ENCODE assay signal across 1 cellular context in the genomic region with DNA sequence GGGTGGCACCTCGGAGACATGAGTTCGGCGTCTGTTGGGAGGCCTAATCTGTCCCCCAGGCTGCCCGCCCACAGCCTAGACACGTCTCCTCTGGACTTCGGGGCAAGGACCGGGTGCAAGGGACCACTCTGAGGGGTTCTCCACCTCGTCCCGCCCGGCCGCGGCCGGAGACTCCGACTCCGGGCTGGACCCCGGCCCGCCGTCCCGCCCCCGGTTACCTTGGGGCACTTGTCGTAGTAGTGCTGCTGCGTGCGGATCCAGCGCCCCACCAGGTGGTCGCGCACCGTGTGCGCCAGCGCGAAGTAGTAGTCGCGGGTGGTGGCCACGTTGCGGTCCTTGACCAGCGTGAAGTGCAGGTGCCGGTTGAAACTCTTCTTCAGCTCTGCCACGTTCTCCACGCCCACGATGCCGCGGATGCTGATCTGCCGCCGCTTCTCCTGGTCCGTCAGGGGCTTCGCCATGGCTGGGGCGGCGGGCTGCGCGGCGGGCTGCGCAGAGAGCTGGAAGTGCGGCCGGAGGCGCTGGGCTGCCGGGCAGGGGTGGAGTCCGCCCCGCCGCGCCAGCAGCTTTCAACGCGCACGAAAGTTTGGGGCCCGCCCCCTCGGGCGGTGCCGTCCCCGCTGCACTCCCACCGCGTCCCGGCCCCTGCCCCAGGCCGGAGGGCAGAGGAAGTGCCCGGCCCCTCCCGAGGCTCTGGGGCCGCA.
A peak's percentile ranks its signal among the peaks of the same experiment; 100 is the strongest.
TF ChIP-seq lines count a peak whose summit lies in the region.

Gene PYGL (minus strand): TSS at position 541 of the 704 bp plus-strand sequence. CDS start 80 bp downstream, at position 461.

TF ChIP-seq in HepG2, 621 proteins besides CTCF, POLR2A, EP300 and RAD21 (continued from another document and continues in another):
- TF ChIP-seq ZNF142 (CRISPR knock-in tag; IDR thresholded peaks at IDR 0.05) (peak; percentile 25; the same call in 1 of the 2 replicates), SYNCRIP (IDR thresholded peaks at IDR 0.05; ENCODE audit: insufficient read depth, low read depth, low read length) (no peak), ARNTL (CRISPR knock-in tag; IDR thresholded peaks at IDR 0.05) (peak; percentile 20; the same call in 1 of the 2 replicates), NONO (IDR thresholded peaks at IDR 0.05) (no peak), NONO (CRISPR knock-in tag; conservative IDR thresholded peaks at IDR 0.05) (peak; percentile 77), ZNF441 (CRISPR knock-in tag; IDR thresholded peaks at IDR 0.05; ENCODE audit: borderline replicate concordance) (peak; percentile 35; the same call in 1 of the 2 replicates), ZZZ3 (CRISPR knock-in tag; IDR thresholded peaks at IDR 0.05; ENCODE audit: borderline replicate concordance) (0 out of 2 replicates have a peak, but pooled peaks have one; percentile 48), ZNF530 (CRISPR knock-in tag; IDR thresholded peaks at IDR 0.05; ENCODE audit: low read depth) (no peak), HDAC1 (CRISPR knock-in tag; IDR thresholded peaks at IDR 0.05) (peak; percentile 75), CCDC6 (CRISPR knock-in tag; IDR thresholded peaks at IDR 0.05) (peak; percentile 17; the same call in 1 of the 2 replicates), ZNF34 (CRISPR knock-in tag; IDR thresholded peaks at IDR 0.05; ENCODE audit: borderline replicate concordance) (peak; percentile 58; the same call in 1 of the 2 replicates), KAT8 (CRISPR knock-in tag; IDR thresholded peaks at IDR 0.05) (peak; percentile 9; the same call in 1 of the 2 replicates), HOMEZ (CRISPR knock-in tag; IDR thresholded peaks at IDR 0.05; ENCODE audit: low read depth) (no peak), EEA1 (CRISPR knock-in tag; IDR thresholded peaks at IDR 0.05; ENCODE audit: borderline replicate concordance) (peak; percentile 38; the same call in 1 of the 2 replicates), SALL1 (CRISPR knock-in tag; IDR thresholded peaks at IDR 0.05) (peak; percentile 53; the same call in 1 of the 2 replicates), ZSCAN21 (CRISPR knock-in tag; IDR thresholded peaks at IDR 0.05; ENCODE audit: borderline replicate concordance) (peak; percentile 81), ZNF850 (CRISPR knock-in tag; conservative IDR thresholded peaks at IDR 0.05) (0 out of 2 replicates have a peak, but pooled peaks have one; percentile 70), TBP (CRISPR knock-in tag; IDR thresholded peaks at IDR 0.05) (no peak), ZBTB25 (CRISPR knock-in tag; IDR thresholded peaks at IDR 0.05) (no peak), SNAI1 (CRISPR knock-in tag; IDR thresholded peaks at IDR 0.05; ENCODE audit: borderline replicate concordance) (peak; percentile 80; the same call in 1 of the 2 replicates), ZNF83 (CRISPR knock-in tag; IDR thresholded peaks at IDR 0.05; ENCODE audit: borderline replicate concordance) (no peak), PAF1 (CRISPR knock-in tag; IDR thresholded peaks at IDR 0.05) (no peak), ZSCAN25 (CRISPR knock-in tag; IDR thresholded peaks at IDR 0.05) (peak; percentile 95)
- TF ChIP-seq, protein P1, sequence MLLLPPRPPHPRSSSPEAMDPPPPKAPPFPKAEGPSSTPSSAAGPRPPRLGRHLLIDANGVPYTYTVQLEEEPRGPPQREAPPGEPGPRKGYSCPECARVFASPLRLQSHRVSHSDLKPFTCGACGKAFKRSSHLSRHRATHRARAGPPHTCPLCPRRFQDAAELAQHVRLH (CRISPR knock-in tag; IDR thresholded peaks at IDR 0.05; ENCODE audit: borderline replicate concordance, low read depth), result 0 out of 2 replicates have a peak, but pooled peaks have one; percentile 17
- TF ChIP-seq, protein P2, sequence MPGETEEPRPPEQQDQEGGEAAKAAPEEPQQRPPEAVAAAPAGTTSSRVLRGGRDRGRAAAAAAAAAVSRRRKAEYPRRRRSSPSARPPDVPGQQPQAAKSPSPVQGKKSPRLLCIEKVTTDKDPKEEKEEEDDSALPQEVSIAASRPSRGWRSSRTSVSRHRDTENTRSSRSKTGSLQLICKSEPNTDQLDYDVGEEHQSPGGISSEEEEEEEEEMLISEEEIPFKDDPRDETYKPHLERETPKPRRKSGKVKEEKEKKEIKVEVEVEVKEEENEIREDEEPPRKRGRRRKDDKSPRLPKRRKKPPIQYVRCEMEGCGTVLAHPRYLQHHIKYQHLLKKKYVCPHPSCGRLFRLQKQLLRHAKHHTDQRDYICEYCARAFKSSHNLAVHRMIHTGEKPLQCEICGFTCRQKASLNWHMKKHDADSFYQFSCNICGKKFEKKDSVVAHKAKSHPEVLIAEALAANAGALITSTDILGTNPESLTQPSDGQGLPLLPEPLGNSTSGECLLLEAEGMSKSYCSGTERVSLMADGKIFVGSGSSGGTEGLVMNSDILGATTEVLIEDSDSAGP (CRISPR knock-in tag; IDR thresholded peaks at IDR 0.05; ENCODE audit: borderline replicate concordance), result peak; percentile 69
- TF ChIP-seq, protein P3, sequence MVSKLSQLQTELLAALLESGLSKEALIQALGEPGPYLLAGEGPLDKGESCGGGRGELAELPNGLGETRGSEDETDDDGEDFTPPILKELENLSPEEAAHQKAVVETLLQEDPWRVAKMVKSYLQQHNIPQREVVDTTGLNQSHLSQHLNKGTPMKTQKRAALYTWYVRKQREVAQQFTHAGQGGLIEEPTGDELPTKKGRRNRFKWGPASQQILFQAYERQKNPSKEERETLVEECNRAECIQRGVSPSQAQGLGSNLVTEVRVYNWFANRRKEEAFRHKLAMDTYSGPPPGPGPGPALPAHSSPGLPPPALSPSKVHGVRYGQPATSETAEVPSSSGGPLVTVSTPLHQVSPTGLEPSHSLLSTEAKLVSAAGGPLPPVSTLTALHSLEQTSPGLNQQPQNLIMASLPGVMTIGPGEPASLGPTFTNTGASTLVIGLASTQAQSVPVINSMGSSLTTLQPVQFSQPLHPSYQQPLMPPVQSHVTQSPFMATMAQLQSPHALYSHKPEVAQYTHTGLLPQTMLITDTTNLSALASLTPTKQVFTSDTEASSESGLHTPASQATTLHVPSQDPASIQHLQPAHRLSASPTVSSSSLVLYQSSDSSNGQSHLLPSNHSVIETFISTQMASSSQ (IDR thresholded peaks at IDR 0.05; ENCODE audit: low read depth), result no peak
- TF ChIP-seq, protein P3 (CRISPR knock-in tag; IDR thresholded peaks at IDR 0.05; ENCODE audit: borderline replicate concordance), result peak; percentile 52; the same call in 1 of the 2 replicates
- TF ChIP-seq, protein P4, sequence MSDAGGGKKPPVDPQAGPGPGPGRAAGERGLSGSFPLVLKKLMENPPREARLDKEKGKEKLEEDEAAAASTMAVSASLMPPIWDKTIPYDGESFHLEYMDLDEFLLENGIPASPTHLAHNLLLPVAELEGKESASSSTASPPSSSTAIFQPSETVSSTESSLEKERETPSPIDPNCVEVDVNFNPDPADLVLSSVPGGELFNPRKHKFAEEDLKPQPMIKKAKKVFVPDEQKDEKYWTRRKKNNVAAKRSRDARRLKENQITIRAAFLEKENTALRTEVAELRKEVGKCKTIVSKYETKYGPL (CRISPR knock-in tag; IDR thresholded peaks at IDR 0.05), result no peak
- TF ChIP-seq, protein P5, sequence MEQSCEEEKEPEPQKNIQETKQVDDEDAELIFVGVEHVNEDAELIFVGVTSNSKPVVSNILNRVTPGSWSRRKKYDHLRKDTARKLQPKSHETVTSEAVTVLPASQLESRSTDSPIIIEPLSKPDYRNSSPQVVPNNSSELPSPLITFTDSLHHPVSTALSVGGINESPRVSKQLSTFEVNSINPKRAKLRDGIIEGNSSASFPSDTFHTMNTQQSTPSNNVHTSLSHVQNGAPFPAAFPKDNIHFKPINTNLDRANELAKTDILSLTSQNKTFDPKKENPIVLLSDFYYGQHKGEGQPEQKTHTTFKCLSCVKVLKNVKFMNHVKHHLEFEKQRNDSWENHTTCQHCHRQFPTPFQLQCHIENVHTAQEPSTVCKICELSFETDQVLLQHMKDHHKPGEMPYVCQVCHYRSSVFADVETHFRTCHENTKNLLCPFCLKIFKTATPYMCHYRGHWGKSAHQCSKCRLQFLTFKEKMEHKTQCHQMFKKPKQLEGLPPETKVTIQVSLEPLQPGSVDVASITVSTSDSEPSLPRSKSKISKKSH (CRISPR knock-in tag; IDR thresholded peaks at IDR 0.05; ENCODE audit: borderline replicate concordance), result 0 out of 2 replicates have a peak, but pooled peaks have one; percentile 20
